In genomic region chr17:17758443-17758842, GRCh38 we compare ENCODE assay signal across 1 cellular context.
TF ChIP-seq lines count a peak whose summit lies in the region.

No MANE protein-coding gene starts in this region.

TF ChIP-seq in H1, 55 proteins besides CTCF, POLR2A, EP300 and RAD21 (continued from another document):
- TF ChIP-seq HDAC6 (IDR thresholded peaks at IDR 0.05; ENCODE audit: low read depth, low read length) (no peak), SIX5 (IDR thresholded peaks at IDR 0.05; ENCODE audit: low read depth, low read length) (no peak), CTBP2 (IDR thresholded peaks at IDR 0.05; ENCODE audit: borderline replicate concordance, insufficient read depth, insufficient read length, low read length) (no peak), MAX (IDR thresholded peaks at IDR 0.05) (no peak), MAFK (IDR thresholded peaks at IDR 0.05; ENCODE audit: low read depth, low read length) (no peak)
TF ChIP-seq in H1: peak in this region for 0.
